16 cellular contexts compared by ENCODE assay signal in the genomic region with DNA sequence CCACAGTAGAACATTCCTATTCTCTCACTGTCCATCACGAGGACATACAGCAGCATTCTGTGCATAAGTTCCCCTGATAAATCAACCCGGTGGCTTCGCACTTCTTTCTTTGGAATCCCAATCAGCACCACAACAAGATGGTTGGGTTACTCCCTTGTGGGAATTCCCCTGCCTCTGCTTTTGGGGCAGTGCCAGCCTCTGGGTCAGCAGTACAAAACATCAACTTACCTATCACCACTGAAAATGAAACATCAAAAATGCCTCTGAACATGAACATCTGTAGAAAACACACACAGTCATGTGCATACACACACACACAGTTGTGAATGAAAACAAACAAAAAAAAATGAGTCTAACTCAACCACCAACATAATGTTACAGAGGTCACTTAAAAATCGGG.
DNase-seq lines count a peak whose midpoint lies in the region; ATAC-seq and TF ChIP-seq lines count a peak whose summit lies in the region.
"Had no signal": no experiment of that assay in that cellular context is flagged by ENCODE, and none has a peak within 500 bp of the region (broad histone marks: within the 10 kb centered on the region; RNA-seq: fewer than 3 reads in every experiment).

No MANE protein-coding gene starts in this region.

- H3K36me3 ChIP-seq in KMS-11 (ENCODE audit: insufficient read depth): no peaks in the 10 kb centered on the region
- H3K36me3 ChIP-seq: BE2C, HAP-1 had no signal

- H4K20me1 ChIP-seq in KMS-11 (ENCODE audit: insufficient read depth): no peaks in the 10 kb centered on the region

- H3K27ac ChIP-seq in KMS-11: peak overlapping the region; percentile 30; the same call in 1 of the 2 replicates
- H3K27ac ChIP-seq: A549, C4-2B had no signal

- no peaks in the 10 kb centered on the region for H3K27me3 ChIP-seq in KMS-11 (ENCODE audit: insufficient read depth, low read depth)
- H3K27me3 ChIP-seq: BE2C had no signal

- no peak overlapping the region for H3K9ac ChIP-seq in KMS-11

- no peaks in the 10 kb centered on the region for H3K79me2 ChIP-seq in KMS-11 (ENCODE audit: insufficient read depth, low read depth)

- peaks cover 20% of the 10 kb centered on the region for H3K4me1 ChIP-seq in KMS-11 (ENCODE audit: low read depth, poor library complexity, severe bottlenecking)
- H3K4me1 ChIP-seq: A549, BE2C, HAP-1 had no signal

- no peak for TF ChIP-seq CTCF in KMS-11 (conservative IDR thresholded peaks at IDR 0.05; ENCODE audit: low read depth, low read length)

- in situ Hi-C loops in Caki2 (cut with HindIII; ENCODE audit: low pct_unique_long_range_greater_than_20kb, low sequenced_read_pairs): no loop called here

- DNase-seq in Caki2 (ENCODE audit: low read depth) (peak; percentile 48), astrocyte of the hippocampus (ENCODE audit: low read depth, low spot score) (peak; percentile 16), GM19238 (ENCODE audit: insufficient read length, low spot score) (no peak), NCI-H526 treated with DMSO at 0.1 percent for 48 hours (lab: John Stamatoyannopoulos, UW) (no peak)
- DNase-seq: BE2C; CD4-positive, alpha-beta memory T cell; COR-L47; DMS53; GF-D8 had no signal

- ATAC-seq in GM18520 (IDR thresholded peaks at IDR 0.05; ENCODE audit: unreplicated experiment) (no peak), HG03442 (IDR thresholded peaks at IDR 0.05; ENCODE audit: unreplicated experiment) (no peak)
- ATAC-seq: A549, HepG2 had no signal

- H2AFZ ChIP-seq in KMS-11 (ENCODE audit: low read depth): peak overlapping the region; percentile 46

- H3K4me2 ChIP-seq in KMS-11: peak overlapping the region; percentile 94
- H3K4me2 ChIP-seq: A549 had no signal

- H3K4me3 ChIP-seq in KMS-11 (IDR thresholded peaks at IDR 0.05; ENCODE audit: insufficient read depth, low read depth, low read length): no peak overlapping the region
- H3K4me3 ChIP-seq: A549, HAP-1 had no signal

Comparison
In these comparisons a context has a peak if more than half of its experiments do, and no peak if none do; other contexts are left out.
1. DNase-seq: peak in Caki2 (single experiment) and astrocyte of the hippocampus (single experiment); none in GM19238 (single experiment) and NCI-H526 treated with DMSO at 0.1 percent for 48 hours (single experiment).